In the genomic region with DNA sequence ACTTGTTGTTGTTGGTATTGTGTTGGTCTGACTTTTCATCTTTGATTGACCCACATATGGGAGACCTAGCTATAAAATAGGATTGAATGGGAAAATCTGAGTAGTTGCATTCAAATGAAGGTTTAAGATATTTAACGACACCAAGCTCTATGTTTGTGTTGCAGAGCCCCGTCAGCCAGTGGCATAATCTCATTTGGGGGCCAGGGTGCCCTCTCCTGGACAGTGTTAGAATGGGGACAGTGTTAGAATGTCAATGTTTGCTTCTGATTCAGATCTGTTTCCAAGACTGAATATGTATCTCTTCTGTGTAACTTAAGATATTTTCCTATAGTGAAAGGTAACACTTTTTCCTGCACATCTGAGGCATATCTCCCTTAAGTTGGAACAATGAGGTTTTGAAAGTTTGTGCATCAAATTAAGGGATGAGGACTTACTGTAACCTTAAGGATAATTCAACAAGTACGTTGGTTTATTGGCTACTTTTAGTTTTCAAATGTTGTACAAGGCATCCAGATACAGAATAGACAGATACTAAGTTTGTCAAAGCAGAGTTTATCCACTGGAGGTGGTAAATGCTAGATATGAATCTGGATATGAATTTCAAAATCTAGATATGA, we compare ENCODE assay signal across 8 cellular contexts. TPM values are rescaled to one million over a fixed set of nuclear protein-coding genes. Genes with fewer than 3 reads are reported as not detected.
A peak's percentile ranks its signal among the peaks of the same experiment; 100 is the strongest.
DNase-seq lines count a peak whose midpoint lies in the region; ATAC-seq and TF ChIP-seq lines count a peak whose summit lies in the region.

No MANE protein-coding gene starts in this region.

- POLR2A ChIA-PET in activated CD4-positive, alpha-beta memory T cell treated with anti-CD3 and anti-CD28 coated beads for 36 hours (lab: Charles Lee), result no interaction called here

- peaks cover 15% of the 10 kb centered on the region for H3K27me3 ChIP-seq in endodermal cell (ENCODE audit: control insufficient read depth, insufficient read depth, low read length, poor library complexity, severe bottlenecking)

- H3K4me3 Mint-ChIP-seq in activated CD4-positive, alpha-beta memory T cell treated with anti-CD3 and anti-CD28 coated beads for 36 hours, result no peak overlapping the region
- H3K4me3 Mint-ChIP-seq in endodermal cell, result no peak overlapping the region
- H3K4me3 Mint-ChIP-seq in stimulated activated naive CD8-positive, alpha-beta T cell treated with anti-CD3 and anti-CD28 coated beads, Interleukin-15, amount 100 ng/mL, for 72 hours, result no peak overlapping the region

- no peaks in the 10 kb centered on the region for H3K9me3 ChIP-seq in endodermal cell (ENCODE audit: control insufficient read depth, low read length)

- no peaks in the 10 kb centered on the region for H3K4me1 ChIP-seq in endodermal cell (ENCODE audit: control insufficient read depth, insufficient read depth, low read length)

- H3K27ac Mint-ChIP-seq in activated CD4-positive, alpha-beta memory T cell treated with anti-CD3 and anti-CD28 coated beads for 36 hours, result no peak overlapping the region
- no peak overlapping the region for H3K27ac Mint-ChIP-seq in endodermal cell
- no peak overlapping the region for H3K27ac Mint-ChIP-seq in stimulated activated naive CD8-positive, alpha-beta T cell treated with anti-CD3 and anti-CD28 coated beads, Interleukin-15, amount 100 ng/mL, for 72 hours

- peak; percentile 55 for ATAC-seq in GM21447 (IDR thresholded peaks at IDR 0.05; ENCODE audit: unreplicated experiment)
- peak; percentile 82 for ATAC-seq in stimulated activated naive CD8-positive, alpha-beta T cell treated with anti-CD3 and anti-CD28 coated beads, Interleukin-15, amount 100 ng/mL, for 72 hours

- H3K4me1 Mint-ChIP-seq in activated CD4-positive, alpha-beta memory T cell treated with anti-CD3 and anti-CD28 coated beads for 36 hours (ENCODE audit: low read depth), result no peaks in the 10 kb centered on the region
- H3K4me1 Mint-ChIP-seq in endodermal cell, result no peaks in the 10 kb centered on the region
- peaks cover 6% of the 10 kb centered on the region for H3K4me1 Mint-ChIP-seq in stimulated activated naive CD8-positive, alpha-beta T cell treated with anti-CD3 and anti-CD28 coated beads, Interleukin-15, amount 100 ng/mL, for 72 hours

- peak; percentile 5 for DNase-seq in DMS153 treated with DMSO at 0.1 percent for 48 hours (lab: John Stamatoyannopoulos, UW; ENCODE audit: unreplicated experiment)
- DNase-seq in NCI-H1105 (lab: John Stamatoyannopoulos, UW), result peak; percentile 2
- peak; percentile 70 for DNase-seq in activated CD4-positive, alpha-beta memory T cell treated with anti-CD3 and anti-CD28 coated beads for 36 hours
- DNase-seq in endodermal cell, result peak; percentile 81
- DNase-seq in midbrain (lab: John Stamatoyannopoulos, UW), result peak; percentile 22
- peak; percentile 29 to 35 for DNase-seq in stimulated activated naive CD8-positive, alpha-beta T cell treated with anti-CD3 and anti-CD28 coated beads, Interleukin-15, amount 100 ng/mL, for 72 hours
- DNase-seq in posterior vena cava (ENCODE audit: low spot score), result no peak

- H3K9ac ChIP-seq in endodermal cell (ENCODE audit: extremely low read depth, low read length, poor library complexity, severe bottlenecking), result no peak overlapping the region

- no peaks in the 10 kb centered on the region for H3K36me3 Mint-ChIP-seq in activated CD4-positive, alpha-beta memory T cell treated with anti-CD3 and anti-CD28 coated beads for 36 hours
- no peaks in the 10 kb centered on the region for H3K36me3 Mint-ChIP-seq in endodermal cell (ENCODE audit: low read depth)

- peak; percentile 92 for TF ChIP-seq CTCF in endodermal cell (conservative IDR thresholded peaks at IDR 0.05)

- no peaks in the 10 kb centered on the region for H3K27me3 Mint-ChIP-seq in activated CD4-positive, alpha-beta memory T cell treated with anti-CD3 and anti-CD28 coated beads for 36 hours
- H3K27me3 Mint-ChIP-seq in endodermal cell (ENCODE audit: insufficient read depth), result peaks cover 20% of the 10 kb centered on the region
- peaks cover 6% of the 10 kb centered on the region for H3K27me3 Mint-ChIP-seq in stimulated activated naive CD8-positive, alpha-beta T cell treated with anti-CD3 and anti-CD28 coated beads, Interleukin-15, amount 100 ng/mL, for 72 hours

- 45 to 100% methylated on average over 1 to 3 of the region's 3 CpGs for WGBS in endodermal cell (ENCODE audit: insufficient coverage in 1 of 2, insufficient read length in 1 of 2), 2 experiments

- CTCF ChIA-PET in activated CD4-positive, alpha-beta memory T cell treated with anti-CD3 and anti-CD28 coated beads for 36 hours (lab: Charles Lee), result interaction anchor here (0.7 to 6.4 kb wide), 9 partner anchors 8 to 355 kb away, joined by 3 to 177 read pairs (median 4); no protein-coding TSS in a partner anchor

- intact Hi-C loops in activated CD4-positive, alpha-beta memory T cell treated with anti-CD3 and anti-CD28 coated beads for 36 hours (cut with micrococcal nuclease), result loop anchor here (1.0 kb wide), 2 partner anchors 46 to 352 kb away; no protein-coding TSS in a partner anchor
- intact Hi-C loops in posterior vena cava (cut with DNase I), result no loop called here

- H3K27ac ChIP-seq in endodermal cell (ENCODE audit: low read depth, low read length), result no peak overlapping the region

- no peaks in the 10 kb centered on the region for H3K36me3 ChIP-seq in endodermal cell (ENCODE audit: control insufficient read depth, insufficient read depth, low read length)

- no peak overlapping the region for H3K4me3 ChIP-seq in endodermal cell (ENCODE audit: low read length)

- H3K9me3 Mint-ChIP-seq in activated CD4-positive, alpha-beta memory T cell treated with anti-CD3 and anti-CD28 coated beads for 36 hours, result no peaks in the 10 kb centered on the region
- peaks cover 2% of the 10 kb centered on the region for H3K9me3 Mint-ChIP-seq in endodermal cell
- H3K9me3 Mint-ChIP-seq in stimulated activated naive CD8-positive, alpha-beta T cell treated with anti-CD3 and anti-CD28 coated beads, Interleukin-15, amount 100 ng/mL, for 72 hours, result no peaks in the 10 kb centered on the region

RNA-seq across cellular contexts. Expression of a gene that starts 5.3 kb away (rescaled TPM):
- not detected for total RNA-seq in activated CD4-positive, alpha-beta memory T cell treated with anti-CD3 and anti-CD28 coated beads for 36 hours
- not detected for total RNA-seq in endodermal cell
- polyA plus RNA-seq in endodermal cell (2013, experiment 1 of 2), result not detected
- polyA plus RNA-seq in endodermal cell (2013, experiment 2 of 2), result not detected
- not detected for total RNA-seq in posterior vena cava

RNA-seq across cellular contexts. Expression of a gene that starts 41.8 kb away (rescaled TPM):
- total RNA-seq in activated CD4-positive, alpha-beta memory T cell treated with anti-CD3 and anti-CD28 coated beads for 36 hours, result not detected
- total RNA-seq in endodermal cell (not detected), posterior vena cava (not detected)
- not detected for polyA plus RNA-seq in endodermal cell (2013, experiment 1 of 2)
- polyA plus RNA-seq in endodermal cell (2013, experiment 2 of 2), result not detected

RNA-seq across cellular contexts. Expression of a gene that starts 54.1 kb away (rescaled TPM):
- total RNA-seq in activated CD4-positive, alpha-beta memory T cell treated with anti-CD3 and anti-CD28 coated beads for 36 hours, result not detected
- not detected for total RNA-seq in endodermal cell
- not detected for polyA plus RNA-seq in endodermal cell (2013, experiment 1 of 2)
- polyA plus RNA-seq in endodermal cell (2013, experiment 2 of 2), result not detected
- total RNA-seq in posterior vena cava, result not detected

RNA-seq across cellular contexts. Expression of a gene that starts 57.3 kb away (rescaled TPM):
- total RNA-seq in activated CD4-positive, alpha-beta memory T cell treated with anti-CD3 and anti-CD28 coated beads for 36 hours, result not detected
- total RNA-seq in endodermal cell (not detected), posterior vena cava (not detected)
- not detected for polyA plus RNA-seq in endodermal cell (2013, experiment 1 of 2)
- not detected for polyA plus RNA-seq in endodermal cell (2013, experiment 2 of 2)
